In genomic region chr6:30554962-30555361, GRCh38 we compare ENCODE assay signal across 8 cellular contexts. TPM values are rescaled to one million over a fixed set of nuclear protein-coding genes. Genes with fewer than 3 reads are reported as not detected.
DNase-seq lines count a peak whose midpoint lies in the region; ATAC-seq and TF ChIP-seq lines count a peak whose summit lies in the region.

No MANE protein-coding gene starts in this region.

- H3K4me3 ChIP-seq in DND-41 (ENCODE audit: low read depth in 1 of 2, low read length in 2 of 2) (peak overlapping the region in 1 of 2 experiments; percentile 62; a peak in 2 of 4 replicates), SK-N-MC (peak overlapping the region; percentile 96), esophagus muscularis mucosa (peak overlapping the region; percentile 84 to 96 (median 89)), trophoblast cell (ENCODE audit: low read depth, low read length) (peak overlapping the region; percentile 96)

- H3K27me3 ChIP-seq in DND-41 (ENCODE audit: insufficient read depth, low read length, poor library complexity) (no peaks in the 10 kb centered on the region), esophagus muscularis mucosa (no peaks in the 10 kb centered on the region), trophoblast cell (ENCODE audit: insufficient read depth, low read length) (no peaks in the 10 kb centered on the region)

- TF ChIP-seq EP300 in esophagus muscularis mucosa (IDR thresholded peaks at IDR 0.05) = no peak

- H3K4me2 ChIP-seq in DND-41 (ENCODE audit: insufficient read depth, low read length) = peak overlapping the region; percentile 95
- peak overlapping the region; percentile 93 for H3K4me2 ChIP-seq in trophoblast cell (ENCODE audit: low read length)

- intact Hi-C loops in esophagus muscularis mucosa (cut with DNase I) = no loop called here

- H4K8ac ChIP-seq in trophoblast cell (ENCODE audit: low read depth, low read length) = peak overlapping the region; percentile 96

- peaks cover 31% of the 10 kb centered on the region for H3K4me1 ChIP-seq in DND-41 (ENCODE audit: insufficient read depth, low read length)
- H3K4me1 ChIP-seq in esophagus muscularis mucosa = peaks cover 19 to 39% (median 30%) of the 10 kb centered on the region in 4 donors
- peaks cover 4 to 10% of the 10 kb centered on the region in 2 experiments for H3K4me1 ChIP-seq in trophoblast cell (ENCODE audit: control insufficient read depth in 1 of 2, insufficient read depth in 2 of 2, low read length in 2 of 2)

- H3K79me1 ChIP-seq in trophoblast cell (ENCODE audit: low read length) = peaks cover 20% of the 10 kb centered on the region

- H3K23ac ChIP-seq in trophoblast cell (ENCODE audit: low read length) = no peak overlapping the region

- TF ChIP-seq POLR2A in esophagus muscularis mucosa (IDR thresholded peaks at IDR 0.05; ENCODE audit: low read depth) = no peak

- H2BK12ac ChIP-seq in trophoblast cell (ENCODE audit: low read length) = no peak overlapping the region

- no peak overlapping the region for H4K91ac ChIP-seq in trophoblast cell (ENCODE audit: low read depth, low read length)

- H3K9me3 ChIP-seq in DND-41 (ENCODE audit: insufficient read depth, low read length, severe bottlenecking) (no peaks in the 10 kb centered on the region), SK-N-MC (ENCODE audit: low read depth, low read length) (no peaks in the 10 kb centered on the region), esophagus muscularis mucosa (no peaks in the 10 kb centered on the region), trophoblast cell (ENCODE audit: insufficient read depth, low read depth, low read length) (peaks cover 2% of the 10 kb centered on the region)

- no peak overlapping the region for H2BK120ac ChIP-seq in trophoblast cell (ENCODE audit: insufficient read depth, low read length, poor library complexity)

- peak overlapping the region; percentile 55 for H4K12ac ChIP-seq in trophoblast cell (ENCODE audit: low read depth, low read length)

- H3K27ac ChIP-seq in DND-41 (ENCODE audit: low read length) (peak overlapping the region; percentile 80), SK-N-MC (no peak overlapping the region), esophagus muscularis mucosa (replicated peaks in 1 of 4) (peak overlapping the region; percentile 98 to 100 (median 98)), trophoblast cell (ENCODE audit: low read depth, low read length) (no peak overlapping the region)

- H3K79me2 ChIP-seq in DND-41 (ENCODE audit: insufficient read depth, low read length) = peaks cover 31% of the 10 kb centered on the region
- H3K79me2 ChIP-seq in trophoblast cell (ENCODE audit: control insufficient read depth, insufficient read depth, low read length, poor library complexity) = peaks cover 10% of the 10 kb centered on the region

- no peak overlapping the region for H2AK5ac ChIP-seq in trophoblast cell (ENCODE audit: low read length)

- no peak for ATAC-seq in DND-41 (ENCODE audit: insufficient read depth, low read depth)

- H2AFZ ChIP-seq in DND-41 (ENCODE audit: low read depth, low read length) (no peak overlapping the region), trophoblast cell (ENCODE audit: insufficient read depth, low read length, poor library complexity) (peak overlapping the region; percentile 93)

- H3K18ac ChIP-seq in trophoblast cell (ENCODE audit: low read length) = no peak overlapping the region

- H3K4ac ChIP-seq in trophoblast cell (ENCODE audit: low read depth, low read length) = peak overlapping the region; percentile 17

- peaks cover 13% of the 10 kb centered on the region; the same call in 1 of the 2 replicates for H4K20me1 ChIP-seq in DND-41 (ENCODE audit: insufficient read depth, low read length)

- peaks cover 61% of the 10 kb centered on the region for H3K36me3 ChIP-seq in DND-41 (ENCODE audit: insufficient read depth, low read length)
- peaks cover 56% of the 10 kb centered on the region for H3K36me3 ChIP-seq in SK-N-MC (ENCODE audit: insufficient read depth, low read length)
- peaks cover 19 to 48% (median 45%) of the 10 kb centered on the region in 4 donors for H3K36me3 ChIP-seq in esophagus muscularis mucosa
- peaks cover 23 to 36% of the 10 kb centered on the region in 2 experiments for H3K36me3 ChIP-seq in trophoblast cell (ENCODE audit: control insufficient read depth in 1 of 2, insufficient read depth in 2 of 2, low read length in 2 of 2)

- H3K14ac ChIP-seq in trophoblast cell (ENCODE audit: low read length) = no peak overlapping the region

- H3K9ac ChIP-seq in DND-41 (ENCODE audit: low read depth, low read length) (peak overlapping the region; percentile 64; the same call in 1 of the 2 replicates), SK-N-MC (ENCODE audit: insufficient read length) (peak overlapping the region; percentile 91), trophoblast cell (ENCODE audit: low read length) (peak overlapping the region; percentile 79)

- 45% methylated on average over 8 of the region's 8 CpGs for WGBS in esophagus muscularis mucosa
- no CpG with 5 or more reads among the region's 8 CpGs for WGBS in trophoblast cell (ENCODE audit: extremely low coverage, insufficient coverage, insufficient read length)

- no peak for DNase-seq in DND-41
- no peak for DNase-seq in SK-N-MC (ENCODE audit: low read depth, low spot score)
- DNase-seq in esophagus muscularis mucosa (ENCODE audit: extremely low spot score) = no peak
- DNase-seq in trophoblast cell = no peak
- no peak for DNase-seq in middle frontal gyrus (ENCODE audit: extremely low spot score, low spot score)
- no peak for DNase-seq in retina
- DNase-seq in NCI-H1092 (lab: John Stamatoyannopoulos, UW) = no peak
- no peak for DNase-seq in nucleus accumbens (lab: John Stamatoyannopoulos, UW)

- TF ChIP-seq CTCF in DND-41 (IDR thresholded peaks at IDR 0.05; ENCODE audit: borderline replicate concordance, extremely low read depth, low read length, poor library complexity, severe bottlenecking) (no peak), esophagus muscularis mucosa (IDR thresholded peaks at IDR 0.05) (no peak)

- H2BK5ac ChIP-seq in trophoblast cell (ENCODE audit: low read depth, low read length, poor library complexity) = no peak overlapping the region

RNA-seq across cellular contexts. Expression of gene GNL1, which starts 1.3 kb away (rescaled TPM):
- 10 to 100 TPM; 30.3 to 53.5 (median 36.1) TPM for total RNA-seq in esophagus muscularis mucosa
- 39.3 and 41.5 TPM in 2 replicates for polyA plus RNA-seq in trophoblast cell (2013)

RNA-seq across cellular contexts. Expression of gene PRR3, which starts 2.1 kb away (rescaled TPM):
- total RNA-seq in esophagus muscularis mucosa = 10 to 100 TPM in 1 of 4 donors, 1 to 10 TPM in 3; 3.8 to 10.6 (median 4.5) TPM
- polyA plus RNA-seq in trophoblast cell (2013) = 8.2 TPM in 2 replicates

RNA-seq across cellular contexts. Expression of gene ABCF1, which starts 16.3 kb away (rescaled TPM):
- 10 to 100 TPM; 39.0 to 60.8 (median 51.4) TPM for total RNA-seq in esophagus muscularis mucosa
- polyA plus RNA-seq in trophoblast cell (2013) = 67.5 and 68.9 TPM in 2 replicates

Comparison
In these comparisons a context has a peak if more than half of its experiments do, and no peak if none do; other contexts are left out.
1. H3K27ac ChIP-seq: peak in DND-41 (single experiment) and esophagus muscularis mucosa (4 of 4); none in SK-N-MC (single experiment) and trophoblast cell (single experiment).
2. Peak in every context shown above with its lines, with median percentiles within 50 percentile points of each other: H3K9ac ChIP-seq.